In genomic region chr1:21655748-21656147, GRCh38 we compare ENCODE assay signal across 11 cellular contexts. TPM values are rescaled to one million over a fixed set of nuclear protein-coding genes. Genes with fewer than 3 reads are reported as not detected.
DNase-seq lines count a peak whose midpoint lies in the region; ATAC-seq, FAIRE-seq and TF ChIP-seq lines count a peak whose summit lies in the region.
"Had no signal": no experiment of that assay in that cellular context is flagged by ENCODE, and none has a peak within 500 bp of the region (broad histone marks: within the 10 kb centered on the region; RNA-seq: fewer than 3 reads in every experiment).

No MANE protein-coding gene starts in this region.

- TF ChIP-seq EP300 in A549 (IDR thresholded peaks at IDR 0.05) = no peak

- no peak overlapping the region for H2BK120ac ChIP-seq in H9 (ENCODE audit: low read depth, low read length, poor library complexity, severe bottlenecking)

- H2AK5ac ChIP-seq in H9 (ENCODE audit: insufficient read length, low read length) = no peak overlapping the region

- no peak overlapping the region for H3K4me3 Mint-ChIP-seq in H9

- no peak overlapping the region for H2BK15ac ChIP-seq in H9 (ENCODE audit: low read depth, low read length)

- no peak overlapping the region for H3K27ac Mint-ChIP-seq in H9

- no peak overlapping the region for H2AFZ ChIP-seq in H9 (ENCODE audit: low read length)

- no peak overlapping the region for H2BK12ac ChIP-seq in H9 (ENCODE audit: insufficient read length, low read depth, low read length)

- H3K4me2 ChIP-seq in A549 (no peak overlapping the region), H9 (ENCODE audit: insufficient read depth, insufficient read length, low read length) (no peak overlapping the region)

- H3K9me3 ChIP-seq in A549 = no peaks in the 10 kb centered on the region
- H3K9me3 ChIP-seq in H9 (ENCODE audit: control insufficient read depth, low read depth, low read length) = no peaks in the 10 kb centered on the region
- H3K9me3 ChIP-seq in SK-N-MC (ENCODE audit: low read depth, low read length) = no peaks in the 10 kb centered on the region

- peak; percentile 59 to 76; a peak in 5 of 6 replicates for ATAC-seq in A549
- no peak for ATAC-seq in GM19467 (IDR thresholded peaks at IDR 0.05; ENCODE audit: unreplicated experiment)

- no peak overlapping the region for H3K23ac ChIP-seq in H9 (ENCODE audit: insufficient read length, low read depth, low read length)

- no peak overlapping the region for H3T11ph ChIP-seq in H9 (ENCODE audit: low read length)

- H4K20me1 ChIP-seq in H9 (ENCODE audit: control insufficient read depth, insufficient read depth, insufficient read length) = peaks cover 3% of the 10 kb centered on the region

- H3K9ac ChIP-seq in H9 (ENCODE audit: extremely low read depth, insufficient read length, low read length) (no peak overlapping the region), SK-N-MC (ENCODE audit: insufficient read length) (no peak overlapping the region)

- DNase-seq in A549 (ENCODE audit: low read depth in 1 of 2, low spot score in 1 of 2) (peak; percentile 51 to 62), H9 (peak; percentile 85), SK-N-MC (ENCODE audit: low read depth, low spot score) (no peak), iPS DF 19.7 (ENCODE audit: low read depth, low spot score) (peak; percentile 59), T-helper 9 cell (no peak)
- no peak for DNase-seq in activated effector memory CD4-positive, alpha-beta T cell treated with Interleukin-2 at 50 U/mL for 16 hours
- DNase-seq in activated naive CD4-positive, alpha-beta T cell treated with Interleukin-2 at 50 U/mL for 16 hours = no peak
- DNase-seq: GOT3, NCI-H524 treated with DMSO at 0.1 percent for 48 hours had no signal

- peaks cover 36% of the 10 kb centered on the region for H3K4me1 ChIP-seq in A549
- H3K4me1 ChIP-seq in H9 (ENCODE audit: insufficient read depth, low read length) = no peaks in the 10 kb centered on the region; the same call in 1 of the 2 replicates

- H3K23me2 ChIP-seq in H9 (ENCODE audit: insufficient read length, low read depth, low read length, poor library complexity, severe bottlenecking) = peaks cover 11% of the 10 kb centered on the region

- no peak overlapping the region for H4K5ac ChIP-seq in H9 (ENCODE audit: insufficient read length, low read depth, low read length)

- no peak overlapping the region for H3K4ac ChIP-seq in H9 (ENCODE audit: low read depth, low read length)

- no peak overlapping the region for H2BK20ac ChIP-seq in H9 (ENCODE audit: low read depth, low read length, poor library complexity, severe bottlenecking)

- POLR2A ChIA-PET in A549 (lab: Yijun Ruan, JAX) = no interaction called here

- H3K36me3 ChIP-seq in SK-N-MC (ENCODE audit: insufficient read depth, low read length) = no peaks in the 10 kb centered on the region

- no peaks in the 10 kb centered on the region for H3K36me3 Mint-ChIP-seq in H9 (ENCODE audit: insufficient read depth in 1 of 3, low read depth in 3 of 3)

- WGBS in A549 (ENCODE audit: missing lambda C conversion rate) = 21% methylated on average over 4 of the region's 4 CpGs
- no CpG with 5 or more reads among the region's 4 CpGs for WGBS in H9 (ENCODE audit: extremely low coverage, insufficient read length, low lambda C conversion rate)

- no peak for TF ChIP-seq CTCF in A549 (IDR thresholded peaks at IDR 0.05)
- TF ChIP-seq CTCF in H9 (conservative IDR thresholded peaks at IDR 0.05) = peak; percentile 57

- H4K8ac ChIP-seq in H9 (replicated peaks; ENCODE audit: insufficient read length, low read depth, low read length) = no peak overlapping the region

- no peak for TF ChIP-seq POLR2A in A549 (IDR thresholded peaks at IDR 0.05; ENCODE audit: low read length)

- no peak overlapping the region for H3K14ac ChIP-seq in H9 (ENCODE audit: insufficient read depth, low read length)

- 0 out of 5 replicates have a peak, but pooled peaks of 1 of the 2 experiments have one; percentile 11 for TF ChIP-seq RAD21 in A549 (conservative IDR thresholded peaks at IDR 0.05 in 1 of 2, IDR thresholded peaks at IDR 0.05 in 1 of 2)

- no peaks in the 10 kb centered on the region for H3K79me1 ChIP-seq in H9 (ENCODE audit: insufficient read depth, low read depth, low read length, poor library complexity, severe bottlenecking)

- H3K4me1 Mint-ChIP-seq in H9 = peaks cover 16 to 26% of the 10 kb centered on the region in 2 experiments

- no peak overlapping the region for H3K27ac ChIP-seq in A549
- no peak overlapping the region for H3K27ac ChIP-seq in H9 (ENCODE audit: insufficient read length, low read depth, low read length)
- peak overlapping the region; percentile 89 for H3K27ac ChIP-seq in SK-N-MC

- H2BK5ac ChIP-seq in H9 (ENCODE audit: insufficient read length, low read length) = no peak overlapping the region

- no peak overlapping the region for H4K91ac ChIP-seq in H9 (ENCODE audit: insufficient read length, low read depth, low read length)

- H3K79me2 ChIP-seq in H9 (ENCODE audit: insufficient read depth, low read length) = no peaks in the 10 kb centered on the region

- H3K4me3 ChIP-seq in A549 = no peak overlapping the region
- H3K4me3 ChIP-seq in SK-N-MC = no peak overlapping the region

- no peak overlapping the region for H3K56ac ChIP-seq in H9 (ENCODE audit: insufficient read length, low read depth, low read length)

- FAIRE-seq in A549 (lab: Jason Lieb, UNC) = no peak
- FAIRE-seq: GM18507 had no signal

- peaks cover 32% of the 10 kb centered on the region for H3K27me3 Mint-ChIP-seq in H9 (ENCODE audit: low read depth)

- CTCF ChIA-PET in A549 (lab: Yijun Ruan, JAX) = interaction anchor here (1.0 to 1.9 kb wide), 2 partner anchors 60 to 285 kb away, joined by 4 to 6 read pairs; no protein-coding TSS in a partner anchor

- no peak overlapping the region for H3K18ac ChIP-seq in H9 (ENCODE audit: insufficient read length, low read depth, low read length)

- no peaks in the 10 kb centered on the region; a peak in 2 of 5 replicates for H3K9me3 Mint-ChIP-seq in H9

- no peaks in the 10 kb centered on the region; the same call in 1 of the 2 replicates for H3K27me3 ChIP-seq in H9 (ENCODE audit: insufficient read depth, low read length)

TF ChIP-seq in A549, 52 proteins besides CTCF, POLR2A, EP300 and RAD21:
- TF ChIP-seq FOSB (CRISPR knock-in tag; IDR thresholded peaks at IDR 0.05) (no peak), KDM1A (IDR thresholded peaks at IDR 0.05; ENCODE audit: low read depth) (no peak), ZFP36 (IDR thresholded peaks at IDR 0.05; ENCODE audit: borderline replicate concordance, partially characterized antibody) (no peak), HOXA7 (CRISPR knock-in tag; IDR thresholded peaks at IDR 0.05) (no peak), ELK1 (IDR thresholded peaks at IDR 0.05; ENCODE audit: low read depth, low read length) (no peak), RFX5 (IDR thresholded peaks at IDR 0.05) (no peak), MYC (IDR thresholded peaks at IDR 0.05; ENCODE audit: borderline replicate concordance, low read length) (no peak), RNF2 (IDR thresholded peaks at IDR 0.05; ENCODE audit: borderline replicate concordance, low read depth) (no peak), RCOR1 (IDR thresholded peaks at IDR 0.05; ENCODE audit: low read depth, low read length) (no peak), E2F6 (IDR thresholded peaks at IDR 0.05; ENCODE audit: borderline replicate concordance, low read depth) (no peak), SREBF2 (IDR thresholded peaks at IDR 0.05) (no peak), MAX (IDR thresholded peaks at IDR 0.05) (no peak), CBX2 (IDR thresholded peaks at IDR 0.05; ENCODE audit: borderline replicate concordance, low read depth) (no peak), PBX3 (IDR thresholded peaks at IDR 0.05) (no peak)

RNA-seq across cellular contexts. Expression of gene RAP1GAP, which starts 13.4 kb away (rescaled TPM):
- polyA plus RNA-seq in A549 (2011; rRNA removed) (16.7 and 21.4 TPM in 2 replicates), A549 (2017; fragmentation: RNase III; extraction: RNeasy Plus Mini Kit Qiagen cat#74134 plus additional on column Dnase treatment) (4.3 to 5.4 TPM (median 5.1 TPM) in 3 replicates)
- polyA plus RNA-seq in A549 (2012; cell fraction: cytosol; rRNA removed) = 8.2 and 10.2 TPM in 2 replicates
- polyA plus RNA-seq in A549 (2012; cell fraction: nucleus; rRNA removed) = 11.6 and 12.4 TPM in 2 replicates
- polyA minus RNA-seq in A549 (2011; rRNA and poly(A)+ RNA removed) = 24.1 and 28.7 TPM in 2 replicates
- total RNA-seq in H9 (2021) = 6.4 and 7.9 TPM in 2 replicates

Comparison
In these comparisons a context has a peak if more than half of its experiments do, and no peak if none do; other contexts are left out.
1. DNase-seq: peak in A549 (2 of 2), H9 (single experiment) and iPS DF 19.7 (single experiment); none in SK-N-MC (single experiment), T-helper 9 cell (single experiment), activated effector memory CD4-positive, alpha-beta T cell treated with Interleukin-2 at 50 U/mL for 16 hours (single experiment) and activated naive CD4-positive, alpha-beta T cell treated with Interleukin-2 at 50 U/mL for 16 hours (single experiment).